ENCODE assay signal across 26 cellular contexts in genomic region chr11:40295466-40295865, GRCh38.
"Had no signal": no experiment of that assay in that cellular context is flagged by ENCODE, and none has a peak within 500 bp of the region (broad histone marks: within the 10 kb centered on the region; RNA-seq: fewer than 3 reads in every experiment).

No MANE protein-coding gene starts in this region.

- H3K9me3 ChIP-seq: colonic mucosa had no signal

- H3K27me3 ChIP-seq: brain microvascular endothelial cell, colonic mucosa had no signal

- H3K36me3 ChIP-seq: brain microvascular endothelial cell, colonic mucosa had no signal

- H3K27ac ChIP-seq: brain microvascular endothelial cell, colonic mucosa, VCaP had no signal

- FAIRE-seq: astrocyte, endometrium, endothelial cell of umbilical vein, frontal cortex, TTC549 had no signal

- H3K4me1 ChIP-seq: colonic mucosa had no signal

- DNase-seq: activated CD4-positive, alpha-beta T cell treated with anti-CD3 and anti-CD28 coated beads for 1 hour; activated CD4-positive, alpha-beta T cell treated with anti-CD3 and anti-CD28 coated beads for 4 hours; activated CD4-positive, alpha-beta T cell treated with anti-CD3 and anti-CD28 coated beads, Interleukin-2, amount 10 ng/mL, durations not matched to agents 7 days and 5 days; activated CD4-positive, alpha-beta T cell treated with anti-CD3 and anti-CD28 coated beads, Interleukin-2, amount 50 U/mL, for 4 hours; activated CD8-positive, alpha-beta memory T cell treated with anti-CD3 and anti-CD28 coated beads for 24 hours; activated CD8-positive, alpha-beta T cell treated with anti-CD3 and anti-CD28 coated beads for 36 hours; activated effector memory CD4-positive, alpha-beta T cell treated with Interleukin-2 at 50 U/mL for 16 hours; activated gamma-delta T cell treated with Interleukin-2 at 50 U/mL for 16 hours; activated naive CD4-positive, alpha-beta T cell treated with anti-CD3 and anti-CD28 coated beads, Interleukin-2, amount 50 U/mL, for 16 hours; activated naive CD4-positive, alpha-beta T cell treated with Interleukin-2 at 50 U/mL for 16 hours; activated T-cell treated with anti-CD3 and anti-CD28 coated beads, Interleukin-2, amount 50 U/mL, for 4 hours; amniotic stem cell; anterior cingulate cortex; brain microvascular endothelial cell; caudate nucleus; colonic mucosa; effector CD8-positive, alpha-beta T cell; foreskin fibroblast; head of caudate nucleus; T-helper 2 cell had no signal

- H3K4me3 ChIP-seq: colonic mucosa had no signal
